ENCODE assay signal across 1 cellular context in the genomic region with DNA sequence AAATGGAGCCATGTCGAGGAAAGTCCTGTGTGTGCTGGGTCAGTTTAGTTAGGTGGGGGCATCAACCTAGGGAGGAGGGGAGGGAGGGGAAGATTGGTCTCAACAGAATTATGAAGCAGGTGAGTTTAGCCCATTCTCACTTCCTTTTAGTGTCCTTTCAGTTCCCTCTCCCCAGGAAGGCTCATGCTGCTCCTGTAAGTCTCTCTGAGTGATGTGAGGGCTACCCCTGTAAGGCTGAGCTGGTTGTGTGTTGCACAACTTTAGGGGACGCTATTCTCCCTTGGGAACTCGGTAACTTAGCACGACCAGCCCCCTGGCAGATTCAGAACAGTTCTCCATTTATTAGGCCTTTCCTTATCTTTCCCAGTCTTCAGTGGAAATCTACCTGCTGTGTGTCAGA.
TF ChIP-seq lines count a peak whose summit lies in the region.

No MANE protein-coding gene starts in this region.

TF ChIP-seq in SK-N-SH treated with all-trans-retinoic acid at 6 μM for 48 hours, 23 proteins besides CTCF, POLR2A, EP300 and RAD21 (continued from another document):
- TF ChIP-seq, protein P1, sequence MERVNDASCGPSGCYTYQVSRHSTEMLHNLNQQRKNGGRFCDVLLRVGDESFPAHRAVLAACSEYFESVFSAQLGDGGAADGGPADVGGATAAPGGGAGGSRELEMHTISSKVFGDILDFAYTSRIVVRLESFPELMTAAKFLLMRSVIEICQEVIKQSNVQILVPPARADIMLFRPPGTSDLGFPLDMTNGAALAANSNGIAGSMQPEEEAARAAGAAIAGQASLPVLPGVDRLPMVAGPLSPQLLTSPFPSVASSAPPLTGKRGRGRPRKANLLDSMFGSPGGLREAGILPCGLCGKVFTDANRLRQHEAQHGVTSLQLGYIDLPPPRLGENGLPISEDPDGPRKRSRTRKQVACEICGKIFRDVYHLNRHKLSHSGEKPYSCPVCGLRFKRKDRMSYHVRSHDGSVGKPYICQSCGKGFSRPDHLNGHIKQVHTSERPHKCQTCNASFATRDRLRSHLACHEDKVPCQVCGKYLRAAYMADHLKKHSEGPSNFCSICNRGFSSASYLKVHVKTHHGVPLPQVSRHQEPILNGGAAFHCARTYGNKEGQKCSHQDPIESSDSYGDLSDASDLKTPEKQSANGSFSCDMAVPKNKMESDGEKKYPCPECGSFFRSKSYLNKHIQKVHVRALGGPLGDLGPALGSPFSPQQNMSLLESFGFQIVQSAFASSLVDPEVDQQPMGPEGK (CRISPR knock-in tag; IDR thresholded peaks at IDR 0.05; ENCODE audit: borderline replicate concordance): no peak
